ENCODE assay signal across 18 cellular contexts in the genomic region with DNA sequence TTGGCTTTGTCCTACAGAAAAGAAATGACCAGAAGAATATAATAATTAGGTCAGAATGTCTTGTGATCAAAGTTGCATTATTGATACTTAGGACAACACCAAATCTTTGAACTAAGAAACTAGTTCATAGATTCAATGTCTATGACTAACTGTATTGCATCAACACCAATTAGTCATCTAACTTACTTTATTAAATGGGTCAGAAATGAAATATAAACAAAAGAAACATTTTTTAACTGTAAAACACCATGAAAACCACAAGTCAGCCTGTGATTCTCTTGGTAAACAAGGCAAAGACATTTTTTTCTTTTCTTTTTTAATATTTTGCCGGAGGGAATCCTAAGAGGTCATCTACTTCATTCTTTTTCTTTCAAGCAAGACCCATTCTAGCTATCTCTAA.
"Had no signal": no experiment of that assay in that cellular context is flagged by ENCODE, and none has a peak within 500 bp of the region (broad histone marks: within the 10 kb centered on the region; RNA-seq: fewer than 3 reads in every experiment).

No MANE protein-coding gene starts in this region.

- H3K27me3 Mint-ChIP-seq: activated T-helper 17 cell treated with anti-CD3 and anti-CD28 coated beads, Interleukin-2, amount 50 U/mL, for 72 hours had no signal

- H3K36me3 ChIP-seq: neutrophil, right lobe of liver had no signal

- H3K9me3 ChIP-seq: mucosa of descending colon, neutrophil, right lobe of liver, SK-N-SH had no signal

- H3K9me3 Mint-ChIP-seq: T-helper 1 cell treated with Interleukin-12 subunit alpha and Interleukin-12 subunit beta and Interleukin-4 antibody, amounts not matched to agents 30 μg/mL and 1 μg/mL, for 36 hours had no signal

- H3K4me3 Mint-ChIP-seq: activated naive CD4-positive, alpha-beta T cell treated with anti-CD3 and anti-CD28 coated beads for 36 hours; activated T-helper 17 cell treated with anti-CD3 and anti-CD28 coated beads, Interleukin-2, amount 50 U/mL, for 72 hours; naive thymus-derived CD8-positive, alpha-beta T cell; T-helper 1 cell treated with Interleukin-12 subunit alpha and Interleukin-12 subunit beta and Interleukin-4 antibody, amounts not matched to agents 30 μg/mL and 1 μg/mL, for 36 hours; WTC11 had no signal

- H3K4me3 ChIP-seq: lung, mucosa of descending colon, right lobe of liver had no signal

- H3K27ac ChIP-seq: neutrophil, right lobe of liver had no signal

- DNase-seq: activated CD4-positive, alpha-beta T cell treated with anti-CD3 and anti-CD28 coated beads for 48 hours; activated CD8-positive, alpha-beta memory T cell treated with anti-CD3 and anti-CD28 coated beads for 24 hours; activated naive CD4-positive, alpha-beta T cell treated with anti-CD3 and anti-CD28 coated beads for 36 hours; head of caudate nucleus; left colon; mucosa of descending colon; naive thymus-derived CD8-positive, alpha-beta T cell; right lobe of liver; SK-N-SH; stimulated activated CD4-positive, alpha-beta T cell treated with anti-CD3 and anti-CD28 coated beads, Interleukin-12 subunit alpha, Interleukin-12 subunit beta, amount 100 ng/mL, for 4 hours; stimulated activated naive CD4-positive, alpha-beta T cell; trophoblast cell had no signal

- H3K27me3 ChIP-seq: neutrophil, right lobe of liver had no signal

- H3K4me1 ChIP-seq: right lobe of liver had no signal

- H3K4me1 Mint-ChIP-seq: activated T-helper 17 cell treated with anti-CD3 and anti-CD28 coated beads, Interleukin-2, amount 50 U/mL, for 72 hours; naive thymus-derived CD8-positive, alpha-beta T cell had no signal

- H3K27ac Mint-ChIP-seq: activated naive CD4-positive, alpha-beta T cell treated with anti-CD3 and anti-CD28 coated beads for 36 hours; activated T-helper 17 cell treated with anti-CD3 and anti-CD28 coated beads, Interleukin-2, amount 50 U/mL, for 72 hours; naive thymus-derived CD8-positive, alpha-beta T cell; progenitor cell of endocrine pancreas; T-helper 1 cell treated with Interleukin-12 subunit alpha and Interleukin-12 subunit beta and Interleukin-4 antibody, amounts not matched to agents 30 μg/mL and 1 μg/mL, for 36 hours; WTC11 had no signal
